9 cellular contexts compared by ENCODE assay signal in genomic region chr5:108924457-108924961, GRCh38.
DNase-seq lines count a peak whose midpoint lies in the region; ATAC-seq and TF ChIP-seq lines count a peak whose summit lies in the region.
"Had no signal": no experiment of that assay in that cellular context is flagged by ENCODE, and none has a peak within 500 bp of the region (broad histone marks: within the 10 kb centered on the region; RNA-seq: fewer than 3 reads in every experiment).

No MANE protein-coding gene starts in this region.

- BruUV-seq in Caco-2 (replicated peaks; lab: Mats Ljungman, UMichigan): TSS peak; percentile 86

- H3K9me3 Mint-ChIP-seq in Caco-2 (ENCODE audit: unreplicated experiment): no peaks in the 10 kb centered on the region
- no peaks in the 10 kb centered on the region for H3K9me3 Mint-ChIP-seq in GM23338

- intact Hi-C loops in Caco-2 (cut with micrococcal nuclease; ENCODE audit: unreplicated experiment): loop anchor here (1.0 to 10.0 kb wide), 6 partner anchors 160 to 763 kb away; partner anchors contain the start of gene MAN2A1
- intact Hi-C loops in uterus (cut with DNase I; ENCODE audit: low total_unique reads): no loop called here

- H3K27me3 Mint-ChIP-seq in Caco-2 (ENCODE audit: insufficient read depth, unreplicated experiment): no peaks in the 10 kb centered on the region
- no peaks in the 10 kb centered on the region for H3K27me3 Mint-ChIP-seq in GM23338 (ENCODE audit: insufficient read depth, low read depth, poor library complexity)

- peak overlapping the region; percentile 64 for H3K4me3 Mint-ChIP-seq in Caco-2 (ENCODE audit: unreplicated experiment)
- peak overlapping the region; percentile 70; the same call in 2 of the 3 replicates for H3K4me3 Mint-ChIP-seq in GM23338

- no peaks in the 10 kb centered on the region for H4K20me1 ChIP-seq in GM23338 (replicated peaks; ENCODE audit: insufficient read depth)
- no peaks in the 10 kb centered on the region for H4K20me1 ChIP-seq in OCI-LY3 (ENCODE audit: insufficient read depth, low read length)

- no peak overlapping the region for H3K4me2 ChIP-seq in GM23338
- H3K4me2 ChIP-seq in OCI-LY3 (ENCODE audit: low read length): peak overlapping the region; percentile 85

- no peak for TF ChIP-seq POLR2A in uterus (IDR thresholded peaks at IDR 0.05)

- H2AFZ ChIP-seq in GM23338 (no peak overlapping the region; the same call in 1 of the 2 replicates), OCI-LY3 (ENCODE audit: low read depth, low read length) (peak overlapping the region; percentile 95)

- H3K9me3 ChIP-seq in Caco-2 (0 out of 2 replicates have a peak, but pooled peaks cover under 1% of the 10 kb centered on the region), OCI-LY3 (ENCODE audit: insufficient read depth, low read length) (no peaks in the 10 kb centered on the region), uterus (no peaks in the 10 kb centered on the region)

- CTCF ChIA-PET in Caco-2 (lab: Charles Lee): interaction anchor here (0.7 kb wide), 1 partner anchor 269 kb away, joined by 4 read pairs; no protein-coding TSS in a partner anchor

- H3K9me2 ChIP-seq in GM23338 (ENCODE audit: insufficient read depth): no peaks in the 10 kb centered on the region

- H3K36me3 ChIP-seq in Caco-2 (ENCODE audit: control insufficient read depth, insufficient read depth, low read length) (no peaks in the 10 kb centered on the region), GM23338 (ENCODE audit: insufficient read depth) (no peaks in the 10 kb centered on the region), OCI-LY3 (replicated peaks; ENCODE audit: low read depth, low read length) (no peaks in the 10 kb centered on the region), uterus (no peaks in the 10 kb centered on the region)

- H3K4me1 ChIP-seq in Caco-2 (no peaks in the 10 kb centered on the region), GM23338 (ENCODE audit: insufficient read depth) (no peaks in the 10 kb centered on the region), OCI-LY3 (ENCODE audit: low read length) (peaks cover 10% of the 10 kb centered on the region), uterus (no peaks in the 10 kb centered on the region)

- H3F3A ChIP-seq in GM23338 (replicated peaks; ENCODE audit: low read depth): no peaks in the 10 kb centered on the region

- peak; percentile 33 to 45 for TF ChIP-seq CTCF in Caco-2 (IDR thresholded peaks at IDR 0.05; ENCODE audit: insufficient read depth in 1 of 2, low read depth in 1 of 2, low read length in 1 of 2, severe bottlenecking in 1 of 2, unreplicated experiment in 1 of 2)
- TF ChIP-seq CTCF in GM23338 (conservative IDR thresholded peaks at IDR 0.05; ENCODE audit: low read depth in 2 of 2): peak; percentile 52 to 59
- TF ChIP-seq CTCF in OCI-LY3 (IDR thresholded peaks at IDR 0.05; ENCODE audit: low read depth, low read length): peak; percentile 54
- TF ChIP-seq CTCF in foreskin fibroblast (IDR thresholded peaks at IDR 0.05; ENCODE audit: low read depth, low read length): peak; percentile 5
- no peak for TF ChIP-seq CTCF in uterus (IDR thresholded peaks at IDR 0.05)

- H3K4me1 Mint-ChIP-seq in Caco-2 (ENCODE audit: low read depth, unreplicated experiment): no peaks in the 10 kb centered on the region
- no peaks in the 10 kb centered on the region for H3K4me1 Mint-ChIP-seq in GM23338

- H3K27ac ChIP-seq in GM23338 (ENCODE audit: low read depth) (no peak overlapping the region), OCI-LY3 (ENCODE audit: low read length) (no peak overlapping the region), uterus (no peak overlapping the region)

- peak; percentile 34 to 35 for DNase-seq in Caco-2
- DNase-seq in GM23338 (ENCODE audit: low spot score): peak; percentile 53
- no peak for DNase-seq in foreskin fibroblast
- DNase-seq in hippocampal formation (lab: John Stamatoyannopoulos, UW): no peak
- DNase-seq in medulla oblongata (ENCODE audit: extremely low spot score): no peak
- no peak for DNase-seq in cerebellar nuclear complex (lab: John Stamatoyannopoulos, UW)
- DNase-seq in uterus: no peak
- DNase-seq: NCI-H526 had no signal

- H3K79me2 ChIP-seq in GM23338 (replicated peaks; ENCODE audit: insufficient read depth) (no peaks in the 10 kb centered on the region), OCI-LY3 (ENCODE audit: low read length) (peaks cover 7% of the 10 kb centered on the region)

- H3K27ac Mint-ChIP-seq in Caco-2 (ENCODE audit: unreplicated experiment) (peak overlapping the region; percentile 48), GM23338 (no peak overlapping the region)

- H3K4me3 ChIP-seq in Caco-2 (ENCODE audit: low read depth, low read length) (peak overlapping the region; percentile 30), GM23338 (no peak overlapping the region), OCI-LY3 (ENCODE audit: low read length) (peak overlapping the region; percentile 99), foreskin fibroblast (ENCODE audit: low read depth in 1 of 2, low read length in 2 of 2) (no peak overlapping the region), uterus (no peak overlapping the region)

- POLR2A ChIA-PET in Caco-2 (lab: Charles Lee): no interaction called here

- H3K27me3 ChIP-seq in Caco-2 (replicated peaks; ENCODE audit: control insufficient read depth, insufficient read depth, low read length) (no peaks in the 10 kb centered on the region), GM23338 (ENCODE audit: insufficient read depth) (no peaks in the 10 kb centered on the region), OCI-LY3 (ENCODE audit: low read depth, low read length) (no peaks in the 10 kb centered on the region), uterus (no peaks in the 10 kb centered on the region)

- H3K36me3 Mint-ChIP-seq in Caco-2 (ENCODE audit: insufficient read depth, unreplicated experiment) (no peaks in the 10 kb centered on the region), GM23338 (ENCODE audit: low read depth) (no peaks in the 10 kb centered on the region)

- H3K9ac ChIP-seq in OCI-LY3 (ENCODE audit: low read length): peak overlapping the region; percentile 71

- ATAC-seq in GM23338: peak; percentile 38

TF ChIP-seq in GM23338, 12 proteins besides CTCF, POLR2A, EP300 and RAD21 (continues in another document):
- TF ChIP-seq ZNF331 (CRISPR knock-in tag; IDR thresholded peaks at IDR 0.05; ENCODE audit: low read depth) (no peak), REST (IDR thresholded peaks at IDR 0.05; ENCODE audit: unreplicated experiment) (no peak), STAT1 (IDR thresholded peaks at IDR 0.05; ENCODE audit: unreplicated experiment) (no peak), CREB1 (CRISPR knock-in tag; IDR thresholded peaks at IDR 0.05; ENCODE audit: low read depth) (no peak), ETS1 (IDR thresholded peaks at IDR 0.05) (no peak), EZH2 (IDR thresholded peaks at IDR 0.05; ENCODE audit: low read depth, unreplicated experiment) (no peak), ZNF114 (CRISPR knock-in tag; IDR thresholded peaks at IDR 0.05) (no peak), NANOG (IDR thresholded peaks at IDR 0.05; ENCODE audit: borderline replicate concordance) (no peak), POLR2AphosphoS5 (IDR thresholded peaks at IDR 0.05; ENCODE audit: low read depth) (no peak), JUNB (IDR thresholded peaks at IDR 0.05; ENCODE audit: unreplicated experiment) (no peak)

Comparison
In these comparisons a context has a peak if more than half of its experiments do, and no peak if none do; other contexts are left out.
1. DNase-seq: peak in Caco-2 (2 of 2) and GM23338 (single experiment); none in foreskin fibroblast (0 of 2), hippocampal formation (0 of 2), medulla oblongata (single experiment), cerebellar nuclear complex (0 of 2) and uterus (0 of 2).
2. H3K4me3 ChIP-seq: peak in Caco-2 (single experiment) and OCI-LY3 (single experiment); none in GM23338 (single experiment), foreskin fibroblast (0 of 2) and uterus (0 of 2).
3. CTCF ChIP-seq: peak in Caco-2 (2 of 2), GM23338 (2 of 2), OCI-LY3 (single experiment) and foreskin fibroblast (single experiment); none in uterus (0 of 4).